In the genomic region with DNA sequence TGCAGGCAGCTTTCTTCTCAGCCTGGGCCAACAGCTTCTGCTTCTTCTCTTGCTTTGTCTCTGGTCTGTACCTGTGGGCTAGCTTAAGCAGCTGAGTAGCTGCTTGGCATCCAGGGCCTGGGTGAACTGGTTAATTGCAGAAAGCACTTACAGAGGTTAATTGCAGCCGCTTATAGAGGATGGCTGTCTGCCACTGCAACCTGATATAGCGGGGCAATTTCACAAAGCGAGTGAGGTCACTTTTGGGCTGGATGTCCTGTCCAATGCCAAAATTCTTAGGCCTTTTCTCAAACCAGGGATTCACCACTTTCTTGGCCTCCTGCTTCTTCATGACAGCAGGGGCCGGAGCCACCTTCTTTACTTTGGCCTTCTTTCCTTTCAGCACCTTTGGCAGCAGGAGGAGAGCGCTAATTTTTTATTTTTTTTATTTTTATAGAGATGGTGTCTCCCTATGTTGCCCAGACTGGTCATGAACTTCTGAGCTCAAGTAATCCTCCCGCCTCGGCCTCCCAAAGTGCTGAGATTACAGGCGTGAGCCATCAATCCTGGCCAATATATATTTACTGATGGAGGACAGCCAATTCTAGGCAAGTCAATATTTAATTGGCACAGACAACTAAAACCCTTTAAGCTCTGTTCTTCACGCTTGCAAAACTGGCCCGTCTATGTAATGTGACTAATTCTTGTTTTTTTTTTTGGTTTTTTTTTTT, we compare ENCODE assay signal across 15 cellular contexts.
A peak's percentile ranks its signal among the peaks of the same experiment; 100 is the strongest.
DNase-seq lines count a peak whose midpoint lies in the region; ATAC-seq, FAIRE-seq and TF ChIP-seq lines count a peak whose summit lies in the region.
"Had no signal": no experiment of that assay in that cellular context is flagged by ENCODE, and none has a peak within 500 bp of the region (broad histone marks: within the 10 kb centered on the region; RNA-seq: fewer than 3 reads in every experiment).

No MANE protein-coding gene starts in this region.

- POLR2A ChIA-PET in HepG2 (lab: Yijun Ruan, JAX) = no interaction called here

- no TSS peak for BruUV-seq in HepG2 (replicated peaks; lab: Mats Ljungman, UMichigan)

- intact Hi-C loops in HepG2 (cut with micrococcal nuclease; ENCODE audit: unreplicated experiment) = no loop called here

- TF ChIP-seq EP300 in HepG2 (IDR thresholded peaks at IDR 0.05; ENCODE audit: low read depth in 2 of 2, low read length in 2 of 2) = no peak
- TF ChIP-seq EP300 in HepG2 (CRISPR knock-in tag; IDR thresholded peaks at IDR 0.05; ENCODE audit: borderline replicate concordance) = no peak

- H3K4me3 ChIP-seq in liver (ENCODE audit: low read depth in 1 of 3, low read length in 3 of 3) (no peak overlapping the region), HepG2 (replicated peaks in 1 of 3; ENCODE audit: insufficient read depth in 1 of 3, low read depth in 2 of 3, low read length in 3 of 3) (no peak overlapping the region), bronchial epithelial cell (ENCODE audit: low read depth, low read length) (no peak overlapping the region)
- H3K4me3 ChIP-seq: GM23338, lower lobe of right lung, uterus had no signal

- no peaks in the 10 kb centered on the region for H4K20me1 ChIP-seq in HepG2 (ENCODE audit: insufficient read depth, low read length)

- DNase-seq in HepG2 (ENCODE audit: low spot score) (no peak), NCI-H2081 treated with DMSO at 0.1 percent for 48 hours (lab: John Stamatoyannopoulos, UW) (peak; percentile 56), bronchial epithelial cell (ENCODE audit: low read depth) (peak; percentile 20), HuH-7 (ENCODE audit: low spot score) (no peak), foreskin melanocyte (no peak)
- DNase-seq: activated CD4-positive, alpha-beta memory T cell treated with anti-CD3 and anti-CD28 coated beads, Interleukin-2, amount 10 ng/mL, durations not matched to agents 7 days and 5 days; lower lobe of right lung; NCI-H526 treated with DMSO at 0.1 percent for 48 hours; stimulated activated naive CD8-positive, alpha-beta T cell treated with anti-CD3 and anti-CD28 coated beads, Interleukin-15, Interleukin-2, amounts not matched to agents 100 U/mL and 50 U/mL, for 24 hours; uterus had no signal

- H3K27ac ChIP-seq in liver (ENCODE audit: low read depth in 1 of 2, low read length in 2 of 2) (no peak overlapping the region), HepG2 (ENCODE audit: extremely low read length, insufficient read depth, low read length) (no peak overlapping the region)
- H3K27ac ChIP-seq: lower lobe of right lung, uterus had no signal

- TF ChIP-seq POLR2A in HepG2 (IDR thresholded peaks at IDR 0.05; ENCODE audit: insufficient read depth in 1 of 2, low read depth in 2 of 2, low read length in 2 of 2) = no peak

- no peaks in the 10 kb centered on the region for H3K27me3 ChIP-seq in liver (ENCODE audit: control insufficient read depth in 4 of 4, insufficient read depth in 4 of 4, low read length in 3 of 4)
- H3K27me3 ChIP-seq in HepG2 (ENCODE audit: control insufficient read depth in 1 of 2, insufficient read depth in 2 of 2, low read length in 2 of 2) = no peaks in the 10 kb centered on the region
- H3K27me3 ChIP-seq in bronchial epithelial cell (ENCODE audit: control insufficient read depth, insufficient read depth, low read length) = no peaks in the 10 kb centered on the region
- H3K27me3 ChIP-seq: uterus had no signal

- no peak overlapping the region for H3K4me2 ChIP-seq in HepG2 (ENCODE audit: low read depth, low read length)
- H3K4me2 ChIP-seq: GM23338 had no signal

- CTCF ChIA-PET in HepG2 (lab: Yijun Ruan, JAX; ENCODE audit: low intra/inter-chr PET ratio, low total read pairs) = no interaction called here

- in situ Hi-C loops in HepG2 (cut with HindIII; ENCODE audit: extremely low pct_ligation_motif_present, low pct_unique_long_range_greater_than_20kb) = no loop called here

- TF ChIP-seq CTCF in liver (IDR thresholded peaks at IDR 0.05; ENCODE audit: low read depth, low read length, missing input control) = no peak
- TF ChIP-seq CTCF in HepG2 (CRISPR knock-in tag; IDR thresholded peaks at IDR 0.05) = no peak
- no peak for TF ChIP-seq CTCF in bronchial epithelial cell (IDR thresholded peaks at IDR 0.05; ENCODE audit: insufficient read depth, low read length, severe bottlenecking)

- H3K4me1 ChIP-seq in liver (ENCODE audit: control insufficient read depth in 4 of 4, insufficient read depth in 4 of 4, low read length in 3 of 4) (peaks cover 0 to 3% (median 0%) of the 10 kb centered on the region in 4 donors), HepG2 (ENCODE audit: insufficient read depth, low read length) (peaks cover 9% of the 10 kb centered on the region)
- H3K4me1 ChIP-seq: lower lobe of right lung, uterus had no signal

- H3K9me3 ChIP-seq in liver (ENCODE audit: control insufficient read depth in 4 of 4, low read length in 3 of 4) (no peaks in the 10 kb centered on the region), HepG2 (ENCODE audit: low read length) (no peaks in the 10 kb centered on the region)
- H3K9me3 ChIP-seq: lower lobe of right lung, uterus had no signal

- no peak for FAIRE-seq in HepG2 (lab: Jason Lieb, UNC)
- no peak for FAIRE-seq in bronchial epithelial cell (lab: Jason Lieb, UNC)
- FAIRE-seq: frontal cortex had no signal

- no peak overlapping the region for H2AFZ ChIP-seq in HepG2 (ENCODE audit: low read length)
- H2AFZ ChIP-seq: GM23338 had no signal

- WGBS in liver = 62% methylated on average over 10 of the region's 10 CpGs
- WGBS in HepG2 (ENCODE audit: low lambda C conversion rate) = 72% methylated on average over 10 of the region's 10 CpGs

- no peak for ATAC-seq in HepG2
- no peak for ATAC-seq in GM18511 (IDR thresholded peaks at IDR 0.05; ENCODE audit: unreplicated experiment)
- no peak for ATAC-seq in GM21717 (IDR thresholded peaks at IDR 0.05; ENCODE audit: unreplicated experiment)
- ATAC-seq: GM23338; stimulated activated naive CD8-positive, alpha-beta T cell treated with anti-CD3 and anti-CD28 coated beads, Interleukin-15, Interleukin-2, amounts not matched to agents 100 U/mL and 50 U/mL, for 24 hours had no signal

- H3K79me2 ChIP-seq in HepG2 (ENCODE audit: insufficient read depth, low read length) = no peaks in the 10 kb centered on the region

- TF ChIP-seq RAD21 in liver (IDR thresholded peaks at IDR 0.05) (peak; percentile 45 to 54), HepG2 (CRISPR knock-in tag; IDR thresholded peaks at IDR 0.05) (no peak)

- H3K9ac ChIP-seq in liver (ENCODE audit: low read depth in 1 of 2, low read length in 2 of 2) (no peak overlapping the region), HepG2 (ENCODE audit: insufficient read depth, low read depth, low read length) (no peak overlapping the region)

- H3K36me3 ChIP-seq in liver (ENCODE audit: control insufficient read depth in 4 of 4, insufficient read depth in 3 of 4, low read depth in 1 of 4, low read length in 3 of 4) (peaks cover 0 to 10% (median 2%) of the 10 kb centered on the region in 4 donors), HepG2 (replicated peaks in 1 of 2; ENCODE audit: control insufficient read depth in 1 of 2, insufficient read depth in 2 of 2, low read length in 2 of 2) (no peaks in the 10 kb centered on the region), bronchial epithelial cell (ENCODE audit: control insufficient read depth, insufficient read depth, low read length) (no peaks in the 10 kb centered on the region)
- H3K36me3 ChIP-seq: lower lobe of right lung, uterus had no signal

TF ChIP-seq in liver, 16 proteins besides CTCF, POLR2A, EP300 and RAD21 (continues in another document):
- no peak for TF ChIP-seq NR2F2 (IDR thresholded peaks at IDR 0.05)
- peak; percentile 61 for TF ChIP-seq FOXA2 (IDR thresholded peaks at IDR 0.05)
- no peak for TF ChIP-seq EGR1 (IDR thresholded peaks at IDR 0.05; ENCODE audit: low read depth in 2 of 2)
- TF ChIP-seq SP1 (IDR thresholded peaks at IDR 0.05) = peak; percentile 26
- TF ChIP-seq HNF4G (IDR thresholded peaks at IDR 0.05) = no peak
- TF ChIP-seq RXRA (IDR thresholded peaks at IDR 0.05) = peak; percentile 37 to 74
- peak; percentile 65 for TF ChIP-seq YY1 (IDR thresholded peaks at IDR 0.05)
- peak in 1 of 2 donors; percentile 74 for TF ChIP-seq HNF4A (conservative IDR thresholded peaks at IDR 0.05)
- peak; percentile 16 for TF ChIP-seq FOXA1 (IDR thresholded peaks at IDR 0.05)
- no peak for TF ChIP-seq TAF1 (conservative IDR thresholded peaks at IDR 0.05)
- TF ChIP-seq JUND (IDR thresholded peaks at IDR 0.05) = peak in 1 of 2 donors; percentile 46
- TF ChIP-seq GABPA (IDR thresholded peaks at IDR 0.05 in 1 of 2, conservative IDR thresholded peaks at IDR 0.05 in 1 of 2) = no peak
- TF ChIP-seq, protein P1, sequence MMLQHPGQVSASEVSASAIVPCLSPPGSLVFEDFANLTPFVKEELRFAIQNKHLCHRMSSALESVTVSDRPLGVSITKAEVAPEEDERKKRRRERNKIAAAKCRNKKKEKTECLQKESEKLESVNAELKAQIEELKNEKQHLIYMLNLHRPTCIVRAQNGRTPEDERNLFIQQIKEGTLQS (IDR thresholded peaks at IDR 0.05) = no peak

TF ChIP-seq in HepG2, 621 proteins besides CTCF, POLR2A, EP300 and RAD21:
- no peak for TF ChIP-seq ARNT (IDR thresholded peaks at IDR 0.05)
- no peak for TF ChIP-seq YEATS2 (CRISPR knock-in tag; IDR thresholded peaks at IDR 0.05; ENCODE audit: borderline replicate concordance)
- no peak for TF ChIP-seq ZC3H13 (CRISPR knock-in tag; IDR thresholded peaks at IDR 0.05)
- TF ChIP-seq, protein P2, sequence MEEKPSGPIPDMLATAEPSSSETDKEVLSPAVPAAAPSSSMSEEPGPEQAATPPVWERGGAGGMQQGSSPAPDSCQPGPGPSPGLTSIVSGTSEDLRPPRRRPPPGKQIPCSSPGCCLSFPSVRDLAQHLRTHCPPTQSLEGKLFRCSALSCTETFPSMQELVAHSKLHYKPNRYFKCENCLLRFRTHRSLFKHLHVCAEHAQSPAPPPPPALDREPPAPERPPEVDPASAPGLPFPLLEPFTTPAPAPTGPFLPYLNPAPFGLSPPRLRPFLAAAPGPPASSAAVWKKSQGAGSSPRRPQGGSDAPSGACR (CRISPR knock-in tag; IDR thresholded peaks at IDR 0.05) = no peak
- TF ChIP-seq HIVEP1 (CRISPR knock-in tag; IDR thresholded peaks at IDR 0.05) = no peak
- no peak for TF ChIP-seq CBFB (CRISPR knock-in tag; IDR thresholded peaks at IDR 0.05)
- no peak for TF ChIP-seq SMAD3 (CRISPR knock-in tag; IDR thresholded peaks at IDR 0.05)
- TF ChIP-seq ZBTB21 (CRISPR knock-in tag; IDR thresholded peaks at IDR 0.05) = no peak
- no peak for TF ChIP-seq FIP1L1 (IDR thresholded peaks at IDR 0.05; ENCODE audit: borderline replicate concordance, insufficient read depth, low read depth, low read length)

Comparison
In these comparisons a context has a peak if more than half of its experiments do, and no peak if none do; other contexts are left out.
1. DNase-seq: peak in NCI-H2081 treated with DMSO at 0.1 percent for 48 hours (single experiment) and bronchial epithelial cell (single experiment); none in HepG2 (single experiment), HuH-7 (single experiment) and foreskin melanocyte (single experiment).